8 cellular contexts compared by ENCODE assay signal in the genomic region with DNA sequence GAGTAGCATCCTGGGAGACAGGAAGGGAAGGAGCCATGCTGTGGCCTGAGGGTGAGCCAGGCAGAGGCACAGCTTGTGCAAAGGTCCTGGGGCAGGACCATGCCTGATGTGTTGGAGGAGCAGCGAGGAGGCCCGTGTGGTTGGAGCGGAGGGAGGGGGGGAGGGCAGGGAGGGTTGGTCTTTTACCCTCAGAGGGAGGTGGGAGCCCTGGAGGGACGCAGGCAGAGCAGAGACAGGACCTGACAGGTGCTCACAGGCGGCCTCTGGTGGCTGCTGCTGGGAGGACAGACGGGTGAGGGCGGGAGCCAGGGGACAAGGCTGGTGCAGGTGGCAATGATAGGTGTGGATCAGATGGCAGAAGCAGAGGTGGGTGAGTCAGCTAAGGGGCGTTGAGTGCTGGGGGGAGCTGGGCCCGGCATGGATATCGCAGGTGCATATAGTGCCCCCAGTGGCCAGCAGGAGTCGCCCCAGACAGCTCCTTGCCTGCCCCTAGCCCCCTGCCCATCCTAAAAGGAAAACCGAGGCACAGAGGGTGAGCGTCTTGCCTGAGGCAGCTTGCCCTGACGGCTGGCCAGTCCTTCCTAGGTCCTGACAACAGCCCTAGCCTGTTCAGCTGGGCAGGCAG. TPM values are rescaled to one million over a fixed set of nuclear protein-coding genes. Genes with fewer than 3 reads are reported as not detected.
DNase-seq lines count a peak whose midpoint lies in the region; ATAC-seq lines count a peak whose summit lies in the region.

No MANE protein-coding gene starts in this region.

- peak overlapping the region; percentile 67 to 93 (median 81) for H3K4me2 ChIP-seq in BLaER1 treated with 17β-estradiol and CSF1 and Interleukin-3, amounts not matched to agents 10 nM and 100 nM

- H3K9ac ChIP-seq in BLaER1 treated with 17β-estradiol and CSF1 and Interleukin-3, amounts not matched to agents 10 nM and 100 nM, result peak overlapping the region in 7 of 11 experiments; percentile 30 to 69 (median 55); a peak in 8 of 22 replicates

- peaks cover 0 to 14% (median 0%) of the 10 kb centered on the region in 11 experiments; a peak in 4 of 22 replicates for H3K9me3 ChIP-seq in BLaER1 treated with 17β-estradiol and CSF1 and Interleukin-3, amounts not matched to agents 10 nM and 100 nM (replicated peaks in 1 of 11)

- H3K27me3 Mint-ChIP-seq in T-cell, result no peaks in the 10 kb centered on the region
- H3K27me3 Mint-ChIP-seq in activated naive CD8-positive, alpha-beta T cell treated with anti-CD3 and anti-CD28 coated beads, Interleukin-2, amount 50 U/mL, for 24 hours, result peaks cover 5% of the 10 kb centered on the region

- peaks cover 62 to 80% (median 70%) of the 10 kb centered on the region in 10 experiments for H3K4me1 ChIP-seq in BLaER1 treated with 17β-estradiol and CSF1 and Interleukin-3, amounts not matched to agents 10 nM and 100 nM

- no peak overlapping the region for H3K27ac Mint-ChIP-seq in T-cell
- no peak overlapping the region for H3K27ac Mint-ChIP-seq in activated naive CD8-positive, alpha-beta T cell treated with anti-CD3 and anti-CD28 coated beads, Interleukin-2, amount 50 U/mL, for 24 hours

- H4K20me1 ChIP-seq in BLaER1 treated with 17β-estradiol and CSF1 and Interleukin-3, amounts not matched to agents 10 nM and 100 nM, result no peaks in the 10 kb centered on the region; a peak in 1 of 22 replicates

- POLR2A ChIA-PET in T-cell (lab: Charles Lee), result interaction anchor here in 1 of 2 donors (0.6 kb wide), 1 partner anchor 83 kb away, joined by 3 read pairs; no protein-coding TSS in a partner anchor

- no peaks in the 10 kb centered on the region for H3K36me3 Mint-ChIP-seq in T-cell
- no peaks in the 10 kb centered on the region for H3K36me3 Mint-ChIP-seq in activated naive CD8-positive, alpha-beta T cell treated with anti-CD3 and anti-CD28 coated beads, Interleukin-2, amount 50 U/mL, for 24 hours (ENCODE audit: low read depth)

- no peak overlapping the region for H3K4me3 Mint-ChIP-seq in T-cell
- no peak overlapping the region for H3K4me3 Mint-ChIP-seq in activated naive CD8-positive, alpha-beta T cell treated with anti-CD3 and anti-CD28 coated beads, Interleukin-2, amount 50 U/mL, for 24 hours

- H3K27me3 ChIP-seq in BLaER1 treated with 17β-estradiol and CSF1 and Interleukin-3, amounts not matched to agents 10 nM and 100 nM, result peaks cover 0 to 4% (median 0%) of the 10 kb centered on the region in 11 experiments; a peak in 1 of 22 replicates

- CTCF ChIA-PET in T-cell (lab: Charles Lee), result interaction anchor here in 1 of 2 donors (0.6 to 1.0 kb wide), 2 partner anchors 14 to 41 kb away, joined by 3 to 4 read pairs; no protein-coding TSS in a partner anchor

- peak overlapping the region in 9 of 11 experiments; percentile 40 to 85 (median 69); a peak in 18 of 22 replicates for H3K27ac ChIP-seq in BLaER1 treated with 17β-estradiol and CSF1 and Interleukin-3, amounts not matched to agents 10 nM and 100 nM

- H3K9me3 Mint-ChIP-seq in T-cell, result no peaks in the 10 kb centered on the region
- H3K9me3 Mint-ChIP-seq in activated naive CD8-positive, alpha-beta T cell treated with anti-CD3 and anti-CD28 coated beads, Interleukin-2, amount 50 U/mL, for 24 hours, result no peaks in the 10 kb centered on the region

- H3K4me1 Mint-ChIP-seq in T-cell, result peaks cover 4 to 6% (median 6%) of the 10 kb centered on the region in 3 donors
- H3K4me1 Mint-ChIP-seq in activated naive CD8-positive, alpha-beta T cell treated with anti-CD3 and anti-CD28 coated beads, Interleukin-2, amount 50 U/mL, for 24 hours, result peaks cover 7% of the 10 kb centered on the region

- ATAC-seq in T-cell (replicated peaks in 1 of 4) (peak; percentile 69 to 89 (median 86)), HG02938 (IDR thresholded peaks at IDR 0.05; ENCODE audit: unreplicated experiment) (no peak)
- ATAC-seq in activated naive CD8-positive, alpha-beta T cell treated with anti-CD3 and anti-CD28 coated beads, Interleukin-2, amount 50 U/mL, for 24 hours, result peak; percentile 81

- no peak overlapping the region for H3K4me3 ChIP-seq in BLaER1 treated with 17β-estradiol and CSF1 and Interleukin-3, amounts not matched to agents 10 nM and 100 nM

- peaks cover 0 to 12% (median 7%) of the 10 kb centered on the region in 11 experiments; a peak in 13 of 22 replicates for H3K36me3 ChIP-seq in BLaER1 treated with 17β-estradiol and CSF1 and Interleukin-3, amounts not matched to agents 10 nM and 100 nM

- DNase-seq in HT1080 (ENCODE audit: low read depth) (peak; percentile 40), T-cell (peak in 33 of 34 experiments; percentile 29 to 81 (median 63)), iPS-NIHi11 (ENCODE audit: low spot score) (peak; percentile 90), NOMO-1 (lab: John Stamatoyannopoulos, UW; ENCODE audit: unreplicated experiment in 2 of 2) (no peak)
- DNase-seq in activated naive CD8-positive, alpha-beta T cell treated with anti-CD3 and anti-CD28 coated beads, Interleukin-2, amount 50 U/mL, for 24 hours, result peak; percentile 87
- peak; percentile 79 for DNase-seq in stimulated activated CD4-positive, alpha-beta T cell treated with anti-CD3 and anti-CD28 coated beads, Interleukin-4, amount 100 ng/mL, for 24 hours

RNA-seq across cellular contexts. Expression of gene GNA15, which starts 9.8 kb away (rescaled TPM):
- total RNA-seq in HT1080 (2014; rRNA removed; shearing (Covaris generic)), result 0.05 and 0.30 TPM in 2 replicates
- polyA plus RNA-seq in HT1080 (2015; cell fraction: cytosol; rRNA removed), result 0.06 and 0.24 TPM in 2 replicates
- 0.06 TPM in 1 of 2 replicates, not detected in the other for polyA plus RNA-seq in HT1080 (2015; cell fraction: nucleus; rRNA removed)
- 10 to 100 TPM in 1 of 5 donors, 1 to 10 TPM in 4; 1.8 to 13.2 (median 2.8) TPM for total RNA-seq in T-cell

RNA-seq across cellular contexts. Expression of gene GNA11, which starts 31.9 kb away (rescaled TPM):
- total RNA-seq in HT1080 (2014; rRNA removed; shearing (Covaris generic)), result 55.6 and 60.3 TPM in 2 replicates
- 43.2 and 43.9 TPM in 2 replicates for polyA plus RNA-seq in HT1080 (2015; cell fraction: cytosol; rRNA removed)
- 34.2 and 36.8 TPM in 2 replicates for polyA plus RNA-seq in HT1080 (2015; cell fraction: nucleus; rRNA removed)
- 1 to 10 TPM; 2.3 to 6.3 (median 4.0) TPM for total RNA-seq in T-cell

RNA-seq across cellular contexts. Expression of gene S1PR4, which starts 52.6 kb away (rescaled TPM):
- total RNA-seq in HT1080 (2014; rRNA removed; shearing (Covaris generic)), result 0.06 and 0.20 TPM in 2 replicates
- 0.35 and 0.36 TPM in 2 replicates for polyA plus RNA-seq in HT1080 (2015; cell fraction: cytosol; rRNA removed)
- polyA plus RNA-seq in HT1080 (2015; cell fraction: nucleus; rRNA removed), result 1.9 and 3.9 TPM in 2 replicates
- 100 to 1,000 TPM in 3 of 5 donors, 10 to 100 TPM in 2; 77.0 to 345 (median 324) TPM for total RNA-seq in T-cell

RNA-seq across cellular contexts. Expression of gene NCLN, which starts 59.7 kb away (rescaled TPM):
- total RNA-seq in HT1080 (2014; rRNA removed; shearing (Covaris generic)), result 125 and 130 TPM in 2 replicates
- 84.5 and 89.9 TPM in 2 replicates for polyA plus RNA-seq in HT1080 (2015; cell fraction: cytosol; rRNA removed)
- 110 and 115 TPM in 2 replicates for polyA plus RNA-seq in HT1080 (2015; cell fraction: nucleus; rRNA removed)
- 10 to 100 TPM; 47.2 to 69.5 (median 61.0) TPM for total RNA-seq in T-cell

Comparison
In these comparisons a context has a peak if more than half of its experiments do, and no peak if none do; other contexts are left out.
1. DNase-seq: peak in HT1080 (single experiment), T-cell (33 of 34), activated naive CD8-positive, alpha-beta T cell treated with anti-CD3 and anti-CD28 coated beads, Interleukin-2, amount 50 U/mL, for 24 hours (single experiment), iPS-NIHi11 (single experiment) and stimulated activated CD4-positive, alpha-beta T cell treated with anti-CD3 and anti-CD28 coated beads, Interleukin-4, amount 100 ng/mL, for 24 hours (single experiment); none in NOMO-1 (0 of 2).
2. RNA of gene S1PR4, which starts 52.6 kb away (total RNA-seq): 77.0 to 345 TPM in T-cell; 0.06 to 0.20 TPM in HT1080; every median in the first group is over 10 times any median in the second.